8 cellular contexts compared by ENCODE assay signal in genomic region chr14:65281991-65282908, GRCh38.
DNase-seq lines count a peak whose midpoint lies in the region; ATAC-seq and TF ChIP-seq lines count a peak whose summit lies in the region.

No MANE protein-coding gene starts in this region.

- 47 to 54% (median 51%) methylated on average over 12 of the region's 12 CpGs for WGBS in heart left ventricle, 4 donors
- 47 to 62% methylated on average over 12 of the region's 12 CpGs for WGBS in thyroid gland, 2 donors

- TF ChIP-seq CTCF in heart left ventricle (IDR thresholded peaks at IDR 0.05): no peak
- no peak for TF ChIP-seq CTCF in WI38 (IDR thresholded peaks at IDR 0.05; ENCODE audit: low read depth, low read length)
- no peak for TF ChIP-seq CTCF in left ventricle myocardium inferior (IDR thresholded peaks at IDR 0.05; ENCODE audit: borderline replicate concordance)
- no peak for TF ChIP-seq CTCF in thyroid gland (IDR thresholded peaks at IDR 0.05)

- H3K36me3 ChIP-seq in heart left ventricle: no peaks in the 10 kb centered on the region
- H3K36me3 ChIP-seq in left ventricle myocardium inferior: no peaks in the 10 kb centered on the region
- no peaks in the 10 kb centered on the region for H3K36me3 ChIP-seq in thyroid gland

- TF ChIP-seq POLR2A in heart left ventricle (IDR thresholded peaks at IDR 0.05) (no peak), thyroid gland (IDR thresholded peaks at IDR 0.05) (no peak)

- DNase-seq in heart left ventricle: peak in 1 of 5 donors; percentile 31
- DNase-seq in Right ventricle myocardium inferior (ENCODE audit: missing footprints): no peak
- DNase-seq in left ventricle myocardium inferior: no peak
- peak; percentile 97 for DNase-seq in putamen (ENCODE audit: low spot score)
- no peak for DNase-seq in NCI-H345 (lab: John Stamatoyannopoulos, UW)
- DNase-seq in thyroid gland: no peak
- no peak for DNase-seq in DMS53 treated with DMSO at 0.1 percent for 48 hours (lab: John Stamatoyannopoulos, UW; ENCODE audit: unreplicated experiment)

- H3K27ac ChIP-seq in heart left ventricle (peak overlapping the region in 9 of 12 donors; percentile 3 to 69 (median 48)), left ventricle myocardium inferior (replicated peaks) (peak overlapping the region; percentile 61), thyroid gland (no peak overlapping the region)

- no peaks in the 10 kb centered on the region for H3K27me3 ChIP-seq in heart left ventricle
- H3K27me3 ChIP-seq in left ventricle myocardium inferior (ENCODE audit: low read depth): no peaks in the 10 kb centered on the region
- no peaks in the 10 kb centered on the region for H3K27me3 ChIP-seq in thyroid gland

- H3K9me3 ChIP-seq in heart left ventricle (no peaks in the 10 kb centered on the region), left ventricle myocardium inferior (replicated peaks) (no peaks in the 10 kb centered on the region), thyroid gland (no peaks in the 10 kb centered on the region)

- H3K4me1 ChIP-seq in heart left ventricle (peaks cover 0 to 18% (median 4%) of the 10 kb centered on the region in 12 donors), left ventricle myocardium inferior (peaks cover 15% of the 10 kb centered on the region), thyroid gland (no peaks in the 10 kb centered on the region)

- peak overlapping the region in 9 of 12 donors; percentile 6 to 44 (median 17) for H3K4me3 ChIP-seq in heart left ventricle
- H3K4me3 ChIP-seq in WI38 (ENCODE audit: low read depth, low read length): peak overlapping the region; percentile 33
- H3K4me3 ChIP-seq in left ventricle myocardium inferior: peak overlapping the region; percentile 49
- no peak overlapping the region for H3K4me3 ChIP-seq in thyroid gland (replicated peaks in 1 of 3)

- ATAC-seq in heart left ventricle (peak; percentile 50 to 67 (median 54)), Right ventricle myocardium inferior (no peak)

- intact Hi-C loops in heart left ventricle (cut with DNase I) (loop anchor here in 2 of 10 donors (5.0 kb wide), 2 partner anchors 50 to 55 kb away; no protein-coding TSS in a partner anchor), Right ventricle myocardium inferior (cut with DNase I) (no loop called here), left ventricle myocardium inferior (cut with micrococcal nuclease) (no loop called here), thyroid gland (cut with DNase I) (no loop called here)

Comparison
In these comparisons a context has a peak if more than half of its experiments do, and no peak if none do; other contexts are left out.
1. H3K27ac ChIP-seq: peak in heart left ventricle (9 of 12) and left ventricle myocardium inferior (single experiment); none in thyroid gland (0 of 3).
2. H3K4me3 ChIP-seq: peak in heart left ventricle (9 of 12), WI38 (single experiment) and left ventricle myocardium inferior (single experiment); none in thyroid gland (0 of 3).